ENCODE assay signal across 1 cellular context in the genomic region with DNA sequence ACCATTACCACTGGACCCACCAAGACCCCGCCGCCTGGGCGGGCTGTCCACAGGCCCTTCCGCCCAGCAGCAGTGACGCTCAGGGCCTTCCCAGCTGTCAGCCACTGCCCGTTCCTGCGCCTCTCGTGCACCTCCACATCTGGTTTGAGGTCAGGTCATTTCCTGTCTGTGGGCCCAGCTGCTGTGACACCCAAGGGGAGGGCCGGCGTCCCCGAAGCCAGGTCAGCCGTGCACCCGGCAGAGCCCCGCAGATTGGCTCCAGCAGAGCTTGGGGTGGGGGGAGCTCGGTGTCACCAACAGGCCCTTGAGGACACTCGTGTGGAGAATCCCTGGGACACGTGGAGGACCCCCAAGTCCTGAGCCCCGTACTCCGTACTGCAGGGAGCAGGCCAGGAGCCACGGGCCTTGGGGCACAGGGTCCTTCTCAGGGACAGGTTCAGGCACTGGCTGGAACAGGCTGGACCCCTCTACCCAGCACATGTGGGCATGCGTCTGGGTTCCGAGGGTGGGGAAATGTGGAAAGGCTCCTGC.
A peak's percentile ranks its signal among the peaks of the same experiment; 100 is the strongest.
TF ChIP-seq lines count a peak whose summit lies in the region.

No MANE protein-coding gene starts in this region.

TF ChIP-seq in endothelial cell of umbilical vein, 7 proteins besides CTCF, POLR2A, EP300 and RAD21:
- TF ChIP-seq FOS (IDR thresholded peaks at IDR 0.05; ENCODE audit: borderline replicate concordance, insufficient read depth, low read length) (no peak), POLR2AphosphoS5 (IDR thresholded peaks at IDR 0.05; ENCODE audit: insufficient read depth, low read depth, low read length) (peak; percentile 42), GATA2 (IDR thresholded peaks at IDR 0.05; ENCODE audit: insufficient read depth, insufficient read length, low read depth, low read length) (no peak)
